Comparison of ENCODE assay signal across 22 cellular contexts in the genomic region with DNA sequence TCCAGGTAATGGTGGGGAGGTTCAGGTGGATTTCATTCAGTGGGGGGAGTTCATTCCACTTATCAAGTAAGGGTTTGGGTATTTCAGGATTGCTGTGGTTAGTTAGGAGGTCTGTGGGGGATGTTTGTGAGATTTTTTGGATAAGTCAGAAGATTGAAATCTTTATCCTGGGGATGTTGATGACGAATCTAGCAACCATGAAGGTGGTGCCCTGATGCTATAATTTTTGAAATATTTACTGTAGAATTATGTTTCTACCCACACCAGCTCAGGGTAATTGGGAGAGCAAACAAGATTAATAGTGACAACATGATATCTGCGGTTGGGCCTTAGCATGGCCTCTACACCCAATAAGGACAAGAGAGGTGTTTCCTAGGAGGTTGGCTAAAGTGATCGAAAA. TPM values are rescaled to one million over a fixed set of nuclear protein-coding genes. Genes with fewer than 3 reads are reported as not detected.
DNase-seq lines count a peak whose midpoint lies in the region; ATAC-seq, FAIRE-seq and TF ChIP-seq lines count a peak whose summit lies in the region.
"Had no signal": no experiment of that assay in that cellular context is flagged by ENCODE, and none has a peak within 500 bp of the region (broad histone marks: within the 10 kb centered on the region; RNA-seq: fewer than 3 reads in every experiment).

No MANE protein-coding gene starts in this region.

- H3K4me1 Mint-ChIP-seq in astrocyte (ENCODE audit: low read depth, unreplicated experiment), result peaks cover 8% of the 10 kb centered on the region
- peaks cover 8% of the 10 kb centered on the region; the same call in 2 of the 3 replicates for H3K4me1 Mint-ChIP-seq in GM23338

- TF ChIP-seq CTCF in astrocyte (IDR thresholded peaks at IDR 0.05; ENCODE audit: insufficient read depth, low read depth, low read length), result no peak
- no peak for TF ChIP-seq CTCF in GM23338 (conservative IDR thresholded peaks at IDR 0.05; ENCODE audit: low read depth in 2 of 2)

- no peaks in the 10 kb centered on the region for H3F3A ChIP-seq in GM23338 (replicated peaks; ENCODE audit: low read depth)

- H3K9me3 Mint-ChIP-seq in astrocyte (ENCODE audit: unreplicated experiment) (no peaks in the 10 kb centered on the region), GM23338 (no peaks in the 10 kb centered on the region; the same call in 2 of the 3 replicates)

- no peaks in the 10 kb centered on the region for H3K9me3 ChIP-seq in astrocyte (ENCODE audit: insufficient read depth, low read depth, low read length)
- H3K9me3 ChIP-seq: MG63, SJCRH30 had no signal

- H3K36me3 ChIP-seq in astrocyte (ENCODE audit: insufficient read depth, low read length) (peaks cover 16% of the 10 kb centered on the region), GM23338 (ENCODE audit: insufficient read depth) (peaks cover 25% of the 10 kb centered on the region)

- H3K27ac Mint-ChIP-seq in astrocyte (ENCODE audit: unreplicated experiment) (no peak overlapping the region), GM23338 (no peak overlapping the region)

- H3K79me2 ChIP-seq in astrocyte (ENCODE audit: insufficient read depth, low read length) (peaks cover 22% of the 10 kb centered on the region), GM23338 (replicated peaks; ENCODE audit: insufficient read depth) (peaks cover 25% of the 10 kb centered on the region)

- no peaks in the 10 kb centered on the region for H4K20me1 ChIP-seq in astrocyte (ENCODE audit: insufficient read depth, low read length)
- H4K20me1 ChIP-seq in GM23338 (replicated peaks; ENCODE audit: insufficient read depth), result no peaks in the 10 kb centered on the region
- H4K20me1 ChIP-seq: BLaER1 treated with 17β-estradiol and CSF1 and Interleukin-3, amounts not matched to agents 10 nM and 100 nM had no signal

- H3K9me2 ChIP-seq in GM23338 (ENCODE audit: insufficient read depth), result no peaks in the 10 kb centered on the region

- in situ Hi-C loops in KBM-7 (cut with MboI; ENCODE audit: low pct_unique_long_range_greater_than_20kb, low sequenced_read_pairs), result no loop called here

- DNase-seq in EH (ENCODE audit: low read depth) (peak; percentile 78), HS-5 (ENCODE audit: low read depth) (peak; percentile 80), astrocyte (ENCODE audit: low read depth) (peak; percentile 71), urothelium cell line (ENCODE audit: low spot score) (peak; percentile 26), KBM-7 (no peak), GM23338 (ENCODE audit: low spot score) (no peak)
- no peak for DNase-seq in activated T-cell treated with anti-CD3 and anti-CD28 coated beads, Interleukin-2, amount 50 U/mL, for 48 hours
- DNase-seq: DND-41, MG63, NCI-H1092, NCI-H146, NCI-H2107, NCI-H69, OCI-M1, RPMI8226, SJCRH30, T-helper 2 cell had no signal

- H3K4me1 ChIP-seq in astrocyte (ENCODE audit: insufficient read depth, low read length) (peaks cover 13% of the 10 kb centered on the region), GM23338 (ENCODE audit: insufficient read depth) (no peaks in the 10 kb centered on the region)
- H3K4me1 ChIP-seq: SJCRH30 had no signal

- H2AFZ ChIP-seq in astrocyte (ENCODE audit: low read depth, low read length), result no peak overlapping the region
- no peak overlapping the region for H2AFZ ChIP-seq in GM23338

- H3K36me3 Mint-ChIP-seq in astrocyte (ENCODE audit: low read depth, unreplicated experiment) (peaks cover 34% of the 10 kb centered on the region), GM23338 (ENCODE audit: low read depth) (peaks cover 83% of the 10 kb centered on the region)

- no peaks in the 10 kb centered on the region for H3K27me3 ChIP-seq in astrocyte (ENCODE audit: insufficient read depth, low read length)
- no peaks in the 10 kb centered on the region for H3K27me3 ChIP-seq in GM23338 (ENCODE audit: insufficient read depth)
- H3K27me3 ChIP-seq: BLaER1 treated with 17β-estradiol and CSF1 and Interleukin-3, amounts not matched to agents 10 nM and 100 nM; MG63; SJCRH30 had no signal

- no peak for FAIRE-seq in astrocyte (lab: Jason Lieb, UNC)
- no peak for FAIRE-seq in urothelium cell line (lab: Jason Lieb, UNC)
- FAIRE-seq: GM19239 had no signal

- ATAC-seq in GM23338, result no peak
- ATAC-seq: HCT116 had no signal

- H3K4me3 ChIP-seq in astrocyte (ENCODE audit: insufficient read depth, low read depth, low read length), result no peak overlapping the region
- no peak overlapping the region for H3K4me3 ChIP-seq in GM23338
- H3K4me3 ChIP-seq: BLaER1 treated with 17β-estradiol and CSF1 and Interleukin-3, amounts not matched to agents 10 nM and 100 nM; MG63; SJCRH30 had no signal

- no peak overlapping the region for H3K9ac ChIP-seq in astrocyte (ENCODE audit: low read length)
- H3K9ac ChIP-seq: BLaER1 treated with 17β-estradiol and CSF1 and Interleukin-3, amounts not matched to agents 10 nM and 100 nM; KMS-11 had no signal

- H3K27me3 Mint-ChIP-seq in astrocyte (ENCODE audit: low read depth, unreplicated experiment), result no peaks in the 10 kb centered on the region
- peaks cover 3% of the 10 kb centered on the region for H3K27me3 Mint-ChIP-seq in GM23338 (ENCODE audit: insufficient read depth, low read depth, poor library complexity)

- no peak overlapping the region for H3K4me3 Mint-ChIP-seq in astrocyte (ENCODE audit: unreplicated experiment)
- H3K4me3 Mint-ChIP-seq in GM23338, result no peak overlapping the region

- H3K4me2 ChIP-seq in astrocyte (ENCODE audit: low read length) (peak overlapping the region; percentile 28), GM23338 (no peak overlapping the region)
- H3K4me2 ChIP-seq: BLaER1 treated with 17β-estradiol and CSF1 and Interleukin-3, amounts not matched to agents 10 nM and 100 nM; KMS-11 had no signal

- H3K27ac ChIP-seq in astrocyte (ENCODE audit: low read depth, low read length), result peak overlapping the region; percentile 54
- no peak overlapping the region for H3K27ac ChIP-seq in GM23338 (ENCODE audit: low read depth)
- H3K27ac ChIP-seq: BLaER1 treated with 17β-estradiol and CSF1 and Interleukin-3, amounts not matched to agents 10 nM and 100 nM; HL-60; KMS-11; SJCRH30 had no signal

TF ChIP-seq in GM23338, 12 proteins besides CTCF, POLR2A, EP300 and RAD21 (continues in another document):
- no peak for TF ChIP-seq EZH2phosphoT487 (IDR thresholded peaks at IDR 0.05; ENCODE audit: unreplicated experiment)
- TF ChIP-seq NANOG (IDR thresholded peaks at IDR 0.05; ENCODE audit: borderline replicate concordance), result no peak
- TF ChIP-seq, protein P1, sequence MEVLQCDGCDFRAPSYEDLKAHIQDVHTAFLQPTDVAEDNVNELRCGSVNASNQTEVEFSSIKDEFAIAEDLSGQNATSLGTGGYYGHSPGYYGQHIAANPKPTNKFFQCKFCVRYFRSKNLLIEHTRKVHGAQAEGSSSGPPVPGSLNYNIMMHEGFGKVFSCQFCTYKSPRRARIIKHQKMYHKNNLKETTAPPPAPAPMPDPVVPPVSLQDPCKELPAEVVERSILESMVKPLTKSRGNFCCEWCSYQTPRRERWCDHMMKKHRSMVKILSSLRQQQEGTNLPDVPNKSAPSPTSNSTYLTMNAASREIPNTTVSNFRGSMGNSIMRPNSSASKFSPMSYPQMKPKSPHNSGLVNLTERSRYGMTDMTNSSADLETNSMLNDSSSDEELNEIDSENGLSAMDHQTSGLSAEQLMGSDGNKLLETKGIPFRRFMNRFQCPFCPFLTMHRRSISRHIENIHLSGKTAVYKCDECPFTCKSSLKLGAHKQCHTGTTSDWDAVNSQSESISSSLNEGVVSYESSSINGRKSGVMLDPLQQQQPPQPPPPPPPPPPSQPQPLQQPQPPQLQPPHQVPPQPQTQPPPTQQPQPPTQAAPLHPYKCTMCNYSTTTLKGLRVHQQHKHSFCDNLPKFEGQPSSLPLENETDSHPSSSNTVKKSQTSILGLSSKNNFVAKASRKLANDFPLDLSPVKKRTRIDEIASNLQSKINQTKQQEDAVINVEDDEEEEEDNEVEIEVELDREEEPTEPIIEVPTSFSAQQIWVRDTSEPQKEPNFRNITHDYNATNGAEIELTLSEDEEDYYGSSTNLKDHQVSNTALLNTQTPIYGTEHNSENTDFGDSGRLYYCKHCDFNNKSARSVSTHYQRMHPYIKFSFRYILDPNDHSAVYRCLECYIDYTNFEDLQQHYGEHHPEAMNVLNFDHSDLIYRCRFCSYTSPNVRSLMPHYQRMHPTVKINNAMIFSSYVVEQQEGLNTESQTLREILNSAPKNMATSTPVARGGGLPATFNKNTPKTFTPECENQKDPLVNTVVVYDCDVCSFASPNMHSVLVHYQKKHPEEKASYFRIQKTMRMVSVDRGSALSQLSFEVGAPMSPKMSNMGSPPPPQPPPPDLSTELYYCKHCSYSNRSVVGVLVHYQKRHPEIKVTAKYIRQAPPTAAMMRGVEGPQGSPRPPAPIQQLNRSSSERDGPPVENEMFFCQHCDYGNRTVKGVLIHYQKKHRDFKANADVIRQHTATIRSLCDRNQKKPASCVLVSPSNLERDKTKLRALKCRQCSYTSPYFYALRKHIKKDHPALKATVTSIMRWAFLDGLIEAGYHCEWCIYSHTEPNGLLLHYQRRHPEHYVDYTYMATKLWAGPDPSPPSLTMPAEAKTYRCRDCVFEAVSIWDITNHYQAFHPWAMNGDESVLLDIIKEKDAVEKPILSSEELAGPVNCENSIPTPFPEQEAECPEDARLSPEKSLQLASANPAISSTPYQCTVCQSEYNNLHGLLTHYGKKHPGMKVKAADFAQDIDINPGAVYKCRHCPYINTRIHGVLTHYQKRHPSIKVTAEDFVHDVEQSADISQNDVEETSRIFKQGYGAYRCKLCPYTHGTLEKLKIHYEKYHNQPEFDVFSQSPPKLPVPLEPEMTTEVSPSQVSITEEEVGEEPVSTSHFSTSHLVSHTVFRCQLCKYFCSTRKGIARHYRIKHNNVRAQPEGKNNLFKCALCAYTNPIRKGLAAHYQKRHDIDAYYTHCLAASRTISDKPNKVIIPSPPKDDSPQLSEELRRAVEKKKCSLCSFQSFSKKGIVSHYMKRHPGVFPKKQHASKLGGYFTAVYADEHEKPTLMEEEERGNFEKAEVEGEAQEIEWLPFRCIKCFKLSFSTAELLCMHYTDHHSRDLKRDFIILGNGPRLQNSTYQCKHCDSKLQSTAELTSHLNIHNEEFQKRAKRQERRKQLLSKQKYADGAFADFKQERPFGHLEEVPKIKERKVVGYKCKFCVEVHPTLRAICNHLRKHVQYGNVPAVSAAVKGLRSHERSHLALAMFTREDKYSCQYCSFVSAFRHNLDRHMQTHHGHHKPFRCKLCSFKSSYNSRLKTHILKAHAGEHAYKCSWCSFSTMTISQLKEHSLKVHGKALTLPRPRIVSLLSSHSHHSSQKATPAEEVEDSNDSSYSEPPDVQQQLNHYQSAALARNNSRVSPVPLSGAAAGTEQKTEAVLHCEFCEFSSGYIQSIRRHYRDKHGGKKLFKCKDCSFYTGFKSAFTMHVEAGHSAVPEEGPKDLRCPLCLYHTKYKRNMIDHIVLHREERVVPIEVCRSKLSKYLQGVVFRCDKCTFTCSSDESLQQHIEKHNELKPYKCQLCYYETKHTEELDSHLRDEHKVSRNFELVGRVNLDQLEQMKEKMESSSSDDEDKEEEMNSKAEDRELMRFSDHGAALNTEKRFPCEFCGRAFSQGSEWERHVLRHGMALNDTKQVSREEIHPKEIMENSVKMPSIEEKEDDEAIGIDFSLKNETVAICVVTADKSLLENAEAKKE (CRISPR knock-in tag; IDR thresholded peaks at IDR 0.05), result no peak

RNA-seq across cellular contexts. Expression of a gene that starts 28.3 kb away (rescaled TPM):
- total RNA-seq in astrocyte, result 55.9 and 63.7 TPM in 2 replicates
- 45.9 and 49.8 TPM in 2 replicates for total RNA-seq in GM23338 (2014; rRNA removed; shearing (Covaris generic))
- polyA plus RNA-seq in GM23338 (2016; fragmentation: Nextera tagmentation; extraction: Ambion mirVana), result 14.1 and 18.0 TPM in 2 replicates

Comparison
In these comparisons a context has a peak if more than half of its experiments do, and no peak if none do; other contexts are left out.
1. DNase-seq: peak in EH (single experiment), HS-5 (single experiment), astrocyte (single experiment) and urothelium cell line (single experiment); none in KBM-7 (single experiment), activated T-cell treated with anti-CD3 and anti-CD28 coated beads, Interleukin-2, amount 50 U/mL, for 48 hours (0 of 2) and GM23338 (single experiment).